28 cellular contexts compared by ENCODE assay signal in genomic region chr1:56400526-56400925, GRCh38.
"Had no signal": no experiment of that assay in that cellular context is flagged by ENCODE, and none has a peak within 500 bp of the region (broad histone marks: within the 10 kb centered on the region; RNA-seq: fewer than 3 reads in every experiment).

No MANE protein-coding gene starts in this region.

- H3K4me3 ChIP-seq: stomach, suprapubic skin, testis, thoracic aorta, thyroid gland, tibial artery, tibial nerve, transverse colon, upper lobe of left lung, upper lobe of right lung, uterus, vagina had no signal

- H3K27ac ChIP-seq: stomach, suprapubic skin, testis, thoracic aorta, tibial artery, tibial nerve, transverse colon, upper lobe of left lung, upper lobe of right lung, uterus, vagina had no signal

- H3K27me3 ChIP-seq: stomach, suprapubic skin, testis, thyroid gland, tibial artery, tibial nerve, transverse colon, upper lobe of left lung, upper lobe of right lung, uterus, vagina had no signal

- H3K9me3 Mint-ChIP-seq: stimulated activated effector memory CD8-positive, alpha-beta T cell treated with anti-CD3 and anti-CD28 coated beads, Interleukin-12 subunit alpha, Interleukin-12 subunit beta, amount 100 ng/mL, for 72 hours; stimulated activated memory B cell treated with anti-CD40 and anti-IgM and Interleukin-4, amounts not matched to agents 10 μg/mL and 1 μg/mL and 100 μg/mL, for 72 hours; stimulated activated naive CD8-positive, alpha-beta T cell treated with anti-CD3 and anti-CD28 coated beads, Interleukin-15, amount 100 ng/mL, for 72 hours had no signal

- DNase-seq: stimulated activated CD4-positive, alpha-beta T cell treated with anti-CD3 and anti-CD28 coated beads, Interleukin-2, amount 100 ng/mL, for 48 hours; stimulated activated CD4-positive, alpha-beta T cell treated with anti-CD3 and anti-CD28 coated beads, Interleukin-4, amount 100 ng/mL, for 1 hour; stimulated activated CD4-positive, alpha-beta T cell treated with anti-CD3 and anti-CD28 coated beads, Interleukin-4, amount 100 ng/mL, for 24 hours; stimulated activated CD4-positive, alpha-beta T cell treated with anti-CD3 and anti-CD28 coated beads, Interleukin-4, amount 100 ng/mL, for 4 hours; stimulated activated CD8-positive, alpha-beta memory T cell treated with anti-CD3 and anti-CD28 coated beads, Interleukin-4, amount 100 ng/mL, for 48 hours; stimulated activated naive B cell treated with anti-CD40 and anti-IgM and Interleukin-4, amounts not matched to agents 10 μg/mL and 1 μg/mL and 100 μg/mL, for 72 hours; stimulated activated naive CD4-positive, alpha-beta T cell; stimulated activated naive CD4-positive, alpha-beta T cell treated with Interleukin-2 at 50 U/mL for 16 hours; stimulated activated naive CD8-positive, alpha-beta T cell treated with anti-CD3 and anti-CD28 coated beads, Interleukin-15, amount 100 ng/mL, for 72 hours; stimulated activated naive CD8-positive, alpha-beta T cell treated with anti-CD3 and anti-CD28 coated beads, Interleukin-15, Interleukin-2, amounts not matched to agents 100 U/mL and 50 U/mL, for 24 hours; stomach; substantia nigra; testis; thyroid gland; tibial artery; transverse colon; trophoblast cell; upper lobe of left lung; upper lobe of right lung; uterus had no signal

- ATAC-seq: stimulated activated effector memory CD8-positive, alpha-beta T cell treated with anti-CD3 and anti-CD28 coated beads, Interleukin-12 subunit alpha, Interleukin-12 subunit beta, amount 100 ng/mL, for 72 hours; stimulated activated memory B cell treated with anti-CD40 and anti-IgM and Interleukin-4, amounts not matched to agents 10 μg/mL and 1 μg/mL and 100 μg/mL, for 72 hours; stimulated activated naive CD8-positive, alpha-beta T cell treated with anti-CD3 and anti-CD28 coated beads, Interleukin-15, amount 100 ng/mL, for 72 hours; stimulated activated naive CD8-positive, alpha-beta T cell treated with anti-CD3 and anti-CD28 coated beads, Interleukin-15, Interleukin-2, amounts not matched to agents 100 U/mL and 50 U/mL, for 24 hours; upper lobe of right lung had no signal

- H3K4me1 Mint-ChIP-seq: stimulated activated effector memory CD8-positive, alpha-beta T cell treated with anti-CD3 and anti-CD28 coated beads, Interleukin-12 subunit alpha, Interleukin-12 subunit beta, amount 100 ng/mL, for 72 hours; stimulated activated naive CD8-positive, alpha-beta T cell treated with anti-CD3 and anti-CD28 coated beads, Interleukin-15, amount 100 ng/mL, for 72 hours had no signal

- H3K9me3 ChIP-seq: stomach, suprapubic skin, testis, thoracic aorta, thyroid gland, tibial artery, transverse colon, upper lobe of left lung, upper lobe of right lung, uterus, vagina had no signal

- H3K36me3 Mint-ChIP-seq: stimulated activated effector memory CD8-positive, alpha-beta T cell treated with anti-CD3 and anti-CD28 coated beads, Interleukin-12 subunit alpha, Interleukin-12 subunit beta, amount 100 ng/mL, for 72 hours; stimulated activated memory B cell treated with anti-CD40 and anti-IgM and Interleukin-4, amounts not matched to agents 10 μg/mL and 1 μg/mL and 100 μg/mL, for 72 hours; type B pancreatic cell had no signal

- H3K36me3 ChIP-seq: stomach, suprapubic skin, thoracic aorta, thyroid gland, tibial artery, tibial nerve, transverse colon, upper lobe of left lung, upper lobe of right lung, uterus, vagina had no signal

- H3K4me3 Mint-ChIP-seq: stimulated activated effector memory CD8-positive, alpha-beta T cell treated with anti-CD3 and anti-CD28 coated beads, Interleukin-12 subunit alpha, Interleukin-12 subunit beta, amount 100 ng/mL, for 72 hours; stimulated activated memory B cell treated with anti-CD40 and anti-IgM and Interleukin-4, amounts not matched to agents 10 μg/mL and 1 μg/mL and 100 μg/mL, for 72 hours; stimulated activated naive B cell treated with anti-CD40 and anti-IgM and Interleukin-4, amounts not matched to agents 10 μg/mL and 1 μg/mL and 100 μg/mL, for 72 hours; stimulated activated naive CD8-positive, alpha-beta T cell treated with anti-CD3 and anti-CD28 coated beads, Interleukin-15, amount 100 ng/mL, for 72 hours; stimulated activated naive CD8-positive, alpha-beta T cell treated with anti-CD3 and anti-CD28 coated beads, Interleukin-15, Interleukin-2, amounts not matched to agents 100 ng/mL and 50 ng/mL, for 24 hours; type B pancreatic cell had no signal

- H3K27me3 Mint-ChIP-seq: stimulated activated memory B cell treated with anti-CD40 and anti-IgM and Interleukin-4, amounts not matched to agents 10 μg/mL and 1 μg/mL and 100 μg/mL, for 72 hours; stimulated activated naive CD8-positive, alpha-beta T cell treated with anti-CD3 and anti-CD28 coated beads, Interleukin-15, amount 100 ng/mL, for 72 hours; stimulated activated naive CD8-positive, alpha-beta T cell treated with anti-CD3 and anti-CD28 coated beads, Interleukin-15, Interleukin-2, amounts not matched to agents 100 ng/mL and 50 ng/mL, for 24 hours had no signal

- H3K4me1 ChIP-seq: stomach, transverse colon, upper lobe of left lung, upper lobe of right lung, uterus had no signal

- H3K27ac Mint-ChIP-seq: stimulated activated effector memory CD8-positive, alpha-beta T cell treated with anti-CD3 and anti-CD28 coated beads, Interleukin-12 subunit alpha, Interleukin-12 subunit beta, amount 100 ng/mL, for 72 hours; stimulated activated memory B cell treated with anti-CD40 and anti-IgM and Interleukin-4, amounts not matched to agents 10 μg/mL and 1 μg/mL and 100 μg/mL, for 72 hours; stimulated activated naive B cell treated with anti-CD40 and anti-IgM and Interleukin-4, amounts not matched to agents 10 μg/mL and 1 μg/mL and 100 μg/mL, for 72 hours; stimulated activated naive CD8-positive, alpha-beta T cell treated with anti-CD3 and anti-CD28 coated beads, Interleukin-15, amount 100 ng/mL, for 72 hours; stimulated activated naive CD8-positive, alpha-beta T cell treated with anti-CD3 and anti-CD28 coated beads, Interleukin-15, Interleukin-2, amounts not matched to agents 100 ng/mL and 50 ng/mL, for 24 hours; type B pancreatic cell had no signal
